ENCODE assay signal across 15 cellular contexts in genomic region chr20:40287683-40288082, GRCh38.
A peak's percentile ranks its signal among the peaks of the same experiment; 100 is the strongest.
DNase-seq lines count a peak whose midpoint lies in the region; ATAC-seq and TF ChIP-seq lines count a peak whose summit lies in the region.
"Had no signal": no experiment of that assay in that cellular context is flagged by ENCODE, and none has a peak within 500 bp of the region (broad histone marks: within the 10 kb centered on the region; RNA-seq: fewer than 3 reads in every experiment).

No MANE protein-coding gene starts in this region.

- H3K4me1 ChIP-seq in RWPE2 (ENCODE audit: insufficient read depth, poor library complexity, severe bottlenecking) (peaks cover 27% of the 10 kb centered on the region), esophagus squamous epithelium (peaks cover 18 to 56% (median 37%) of the 10 kb centered on the region in 3 donors), gastrocnemius medialis (peaks cover 21 to 28% of the 10 kb centered on the region in 2 donors), OCI-LY7 (ENCODE audit: insufficient read depth, low read length, poor library complexity, severe bottlenecking) (no peaks in the 10 kb centered on the region)
- H3K4me1 ChIP-seq: A549 had no signal

- H3K27me3 ChIP-seq in RWPE2 (ENCODE audit: insufficient read depth, poor library complexity, severe bottlenecking), result no peaks in the 10 kb centered on the region
- H3K27me3 ChIP-seq in esophagus squamous epithelium, result no peaks in the 10 kb centered on the region
- no peaks in the 10 kb centered on the region for H3K27me3 ChIP-seq in gastrocnemius medialis

- no peak overlapping the region for H3K4me2 ChIP-seq in OCI-LY7 (ENCODE audit: low read length)
- H3K4me2 ChIP-seq: A549, KMS-11 had no signal

- no peaks in the 10 kb centered on the region for H3K9me3 ChIP-seq in RWPE2 (ENCODE audit: severe bottlenecking)
- no peaks in the 10 kb centered on the region for H3K9me3 ChIP-seq in esophagus squamous epithelium
- H3K9me3 ChIP-seq in gastrocnemius medialis, result no peaks in the 10 kb centered on the region
- no peaks in the 10 kb centered on the region for H3K9me3 ChIP-seq in OCI-LY7 (ENCODE audit: low read length)
- H3K9me3 ChIP-seq: A549 had no signal

- BruUV-seq in OCI-LY7 (replicated peaks; lab: Mats Ljungman, UMichigan), result no TSS peak

- no peak overlapping the region for H2AFZ ChIP-seq in OCI-LY7 (ENCODE audit: low read length)

- intact Hi-C loops in esophagus squamous epithelium (cut with DNase I), result loop anchor here (10.0 kb wide), 1 partner anchor 397 kb away; the partner anchor contains the start of gene MAFB
- intact Hi-C loops in gastrocnemius medialis (cut with DNase I; ENCODE audit: low total_unique reads), result loop anchor here (2.0 kb wide), 1 partner anchor 17 kb away; no protein-coding TSS in a partner anchor
- intact Hi-C loops in OCI-LY7 (cut with micrococcal nuclease; ENCODE audit: unreplicated experiment), result no loop called here

- ATAC-seq in RWPE2 (ENCODE audit: low read depth) (no peak), gastrocnemius medialis (peak; percentile 8 to 12), GM18517 (IDR thresholded peaks at IDR 0.05; ENCODE audit: unreplicated experiment) (no peak), HG02938 (IDR thresholded peaks at IDR 0.05; ENCODE audit: unreplicated experiment) (no peak)
- ATAC-seq: A549, Panc1 had no signal

- no peaks in the 10 kb centered on the region for H3K79me2 ChIP-seq in OCI-LY7 (ENCODE audit: insufficient read depth, low read depth, low read length)

- in situ Hi-C loops in gastrocnemius medialis (cut with MboI; ENCODE audit: low sequenced_read_pairs in 4 of 4), result loop anchor here in 2 of 4 donors (25.0 kb wide), 1 partner anchor 400 kb away; the partner anchor contains the start of gene MAFB (in 2 of the 2)

- DNase-seq in DMS79 treated with DMSO at 0.1 percent for 48 hours (lab: John Stamatoyannopoulos, UW), result peak; percentile 52
- no peak for DNase-seq in RWPE2 (ENCODE audit: low spot score)
- DNase-seq in esophagus squamous epithelium (lab: John Stamatoyannopoulos, UW), result no peak
- DNase-seq in gastrocnemius medialis, result no peak
- DNase-seq in OCI-LY7 (ENCODE audit: low spot score), result no peak
- no peak for DNase-seq in stimulated activated CD4-positive, alpha-beta T cell treated with anti-CD3 and anti-CD28 coated beads, Interleukin-1b, Interleukin-23, amount 100 ng/mL, for 48 hours
- DNase-seq: H7, NCI-H1930, NCI-H774 had no signal

- no peaks in the 10 kb centered on the region for H4K20me1 ChIP-seq in OCI-LY7 (ENCODE audit: insufficient read depth, low read length)

- POLR2A ChIA-PET in OCI-LY7 (lab: Charles Lee), result interaction anchor here (0.6 kb wide), 1 partner anchor 381 kb away, joined by 6 read pairs; no protein-coding TSS in a partner anchor

- CTCF ChIA-PET in OCI-LY7 (lab: Charles Lee; ENCODE audit: unreplicated experiment), result no interaction called here

- TF ChIP-seq POLR2A in esophagus squamous epithelium (IDR thresholded peaks at IDR 0.05), result no peak
- no peak for TF ChIP-seq POLR2A in gastrocnemius medialis (IDR thresholded peaks at IDR 0.05)

- H3K27ac ChIP-seq in RWPE2 (ENCODE audit: poor library complexity, severe bottlenecking) (peak overlapping the region; percentile 14), esophagus squamous epithelium (peak overlapping the region in 3 of 4 donors; percentile 44 to 84 (median 57)), gastrocnemius medialis (peak overlapping the region; percentile 58 to 82 (median 74)), OCI-LY7 (ENCODE audit: low read depth, low read length, poor library complexity, severe bottlenecking) (no peak overlapping the region)
- H3K27ac ChIP-seq: A549, KMS-11, SK-N-MC had no signal

- TF ChIP-seq CTCF in RWPE2 (IDR thresholded peaks at IDR 0.05; ENCODE audit: poor library complexity, severe bottlenecking), result no peak
- no peak for TF ChIP-seq CTCF in esophagus squamous epithelium (IDR thresholded peaks at IDR 0.05)
- TF ChIP-seq CTCF in gastrocnemius medialis (IDR thresholded peaks at IDR 0.05 in 4 of 5, conservative IDR thresholded peaks at IDR 0.05 in 1 of 5), result no peak
- no peak for TF ChIP-seq CTCF in OCI-LY7 (conservative IDR thresholded peaks at IDR 0.05; ENCODE audit: low read length)

- WGBS in esophagus squamous epithelium, 2 donors, result 23 to 67% methylated on average over 2 of the region's 2 CpGs

- no peak overlapping the region for H3K4me3 ChIP-seq in RWPE2 (ENCODE audit: severe bottlenecking)
- no peak overlapping the region for H3K4me3 ChIP-seq in esophagus squamous epithelium
- H3K4me3 ChIP-seq in gastrocnemius medialis, result no peak overlapping the region
- H3K4me3 ChIP-seq in OCI-LY7 (ENCODE audit: low read depth, low read length, poor library complexity, severe bottlenecking), result no peak overlapping the region
- H3K4me3 ChIP-seq: A549, SK-N-MC had no signal

- H3K36me3 ChIP-seq in RWPE2 (ENCODE audit: low read depth) (no peaks in the 10 kb centered on the region), esophagus squamous epithelium (no peaks in the 10 kb centered on the region), gastrocnemius medialis (no peaks in the 10 kb centered on the region), OCI-LY7 (ENCODE audit: insufficient read depth, low read length) (no peaks in the 10 kb centered on the region)

- no peaks in the 10 kb centered on the region for H3K9me2 ChIP-seq in OCI-LY7 (ENCODE audit: insufficient read depth, low read length)

Comparison
In these comparisons a context has a peak if more than half of its experiments do, and no peak if none do; other contexts are left out.
1. ATAC-seq: peak in gastrocnemius medialis (2 of 2); none in RWPE2 (single experiment), GM18517 (single experiment) and HG02938 (single experiment).